ENCODE assay signal across 7 cellular contexts in genomic region chr6:3119040-3119723, GRCh38. TPM values are rescaled to one million over a fixed set of nuclear protein-coding genes. Genes with fewer than 3 reads are reported as not detected.
DNase-seq lines count a peak whose midpoint lies in the region; ATAC-seq, FAIRE-seq and TF ChIP-seq lines count a peak whose summit lies in the region.

No MANE protein-coding gene starts in this region.

- H3K27me3 ChIP-seq in astrocyte (ENCODE audit: insufficient read depth, low read length) (no peaks in the 10 kb centered on the region), iPS-20b (ENCODE audit: insufficient read depth, low read length) (no peaks in the 10 kb centered on the region)

- DNase-seq in GM12865 (ENCODE audit: low read depth) = no peak
- peak; percentile 31 for DNase-seq in astrocyte (ENCODE audit: low read depth)
- peak; percentile 7 for DNase-seq in smooth muscle cell of the brain vasculature (ENCODE audit: low read depth, low spot score)
- DNase-seq in D341Med (ENCODE audit: low spot score) = no peak

- peak overlapping the region; percentile 58 for H3K4me3 ChIP-seq in GM12865 (ENCODE audit: low read depth, low read length)
- peak overlapping the region; percentile 95 for H3K4me3 ChIP-seq in astrocyte (ENCODE audit: insufficient read depth, low read depth, low read length)
- peak overlapping the region; percentile 88 for H3K4me3 ChIP-seq in iPS-20b (ENCODE audit: low read length)

- H3K4me1 Mint-ChIP-seq in IgD-negative memory B cell (peaks cover 0 to 25% (median 15%) of the 10 kb centered on the region in 3 donors), astrocyte (ENCODE audit: low read depth, unreplicated experiment) (peaks cover 4% of the 10 kb centered on the region)

- H3K9me3 ChIP-seq in astrocyte (ENCODE audit: insufficient read depth, low read depth, low read length) (no peaks in the 10 kb centered on the region), iPS-20b (ENCODE audit: insufficient read depth, low read depth, low read length) (no peaks in the 10 kb centered on the region)

- H3K27me3 Mint-ChIP-seq in IgD-negative memory B cell = no peaks in the 10 kb centered on the region
- H3K27me3 Mint-ChIP-seq in astrocyte (ENCODE audit: low read depth, unreplicated experiment) = no peaks in the 10 kb centered on the region

- FAIRE-seq in astrocyte (lab: Jason Lieb, UNC) = no peak

- H3K4me3 Mint-ChIP-seq in IgD-negative memory B cell (peak overlapping the region; percentile 86 to 97 (median 88)), astrocyte (ENCODE audit: unreplicated experiment) (peak overlapping the region; percentile 80)

- H3K9ac ChIP-seq in astrocyte (ENCODE audit: low read length) (peak overlapping the region; percentile 93), iPS-20b (ENCODE audit: low read depth, low read length) (peak overlapping the region; percentile 89)

- TF ChIP-seq CTCF in GM12865 (IDR thresholded peaks at IDR 0.05; ENCODE audit: insufficient read depth, low read depth, low read length, missing control alignments) (no peak), astrocyte (IDR thresholded peaks at IDR 0.05; ENCODE audit: insufficient read depth, low read depth, low read length) (no peak)

- H3K9me3 Mint-ChIP-seq in IgD-negative memory B cell (no peaks in the 10 kb centered on the region), astrocyte (ENCODE audit: unreplicated experiment) (no peaks in the 10 kb centered on the region)

- H3K27ac Mint-ChIP-seq in IgD-negative memory B cell (peak overlapping the region in 2 of 3 donors; percentile 78 to 85), astrocyte (ENCODE audit: unreplicated experiment) (peak overlapping the region; percentile 59)

- H4K20me1 ChIP-seq in astrocyte (ENCODE audit: insufficient read depth, low read length) = no peaks in the 10 kb centered on the region

- H3K27ac ChIP-seq in astrocyte (ENCODE audit: low read depth, low read length) (peak overlapping the region; percentile 95), iPS-20b (ENCODE audit: low read length) (no peak overlapping the region)

- peak; percentile 29 for ATAC-seq in GM21576 (IDR thresholded peaks at IDR 0.05; ENCODE audit: unreplicated experiment)

- H2AFZ ChIP-seq in astrocyte (ENCODE audit: low read depth, low read length) = peak overlapping the region; percentile 98

- peaks cover 7% of the 10 kb centered on the region for H3K79me2 ChIP-seq in astrocyte (ENCODE audit: insufficient read depth, low read length)

- H3K4me1 ChIP-seq in astrocyte (ENCODE audit: insufficient read depth, low read length) (peaks cover 14% of the 10 kb centered on the region), iPS-20b (ENCODE audit: insufficient read depth, low read length) (peaks cover 15% of the 10 kb centered on the region)

- peak overlapping the region; percentile 95 for H3K4me2 ChIP-seq in astrocyte (ENCODE audit: low read length)

- peaks cover 4% of the 10 kb centered on the region for H3K36me3 Mint-ChIP-seq in IgD-negative memory B cell
- H3K36me3 Mint-ChIP-seq in astrocyte (ENCODE audit: low read depth, unreplicated experiment) = no peaks in the 10 kb centered on the region

- H3K36me3 ChIP-seq in astrocyte (ENCODE audit: insufficient read depth, low read length) = no peaks in the 10 kb centered on the region
- H3K36me3 ChIP-seq in iPS-20b (ENCODE audit: insufficient read depth, low read depth, low read length) = peaks cover 6% of the 10 kb centered on the region; the same call in 1 of the 2 replicates

RNA-seq across cellular contexts. Expression of gene BPHL, which starts 0.7 kb away (rescaled TPM):
- polyA plus RNA-seq in IgD-negative memory B cell = 17.3 TPM
- 22.7 and 23.1 TPM in 2 replicates for total RNA-seq in astrocyte

RNA-seq across cellular contexts. Expression of gene TUBB2A, which starts 38.2 kb away (rescaled TPM):
- polyA plus RNA-seq in IgD-negative memory B cell = 12.8 TPM
- total RNA-seq in astrocyte = 390 and 401 TPM in 2 replicates

RNA-seq across cellular contexts. Expression of gene RIPK1, which starts 50.9 kb away (rescaled TPM):
- 13.0 TPM for polyA plus RNA-seq in IgD-negative memory B cell
- 21.9 and 23.4 TPM in 2 replicates for total RNA-seq in astrocyte

Comparison
In these comparisons a context has a peak if more than half of its experiments do, and no peak if none do; other contexts are left out.
1. DNase-seq: peak in astrocyte (single experiment) and smooth muscle cell of the brain vasculature (single experiment); none in GM12865 (single experiment) and D341Med (single experiment).
2. Peak in every context shown above with its lines, with median percentiles within 50 percentile points of each other: H3K4me3 ChIP-seq.